ENCODE assay signal across 7 cellular contexts in the genomic region with DNA sequence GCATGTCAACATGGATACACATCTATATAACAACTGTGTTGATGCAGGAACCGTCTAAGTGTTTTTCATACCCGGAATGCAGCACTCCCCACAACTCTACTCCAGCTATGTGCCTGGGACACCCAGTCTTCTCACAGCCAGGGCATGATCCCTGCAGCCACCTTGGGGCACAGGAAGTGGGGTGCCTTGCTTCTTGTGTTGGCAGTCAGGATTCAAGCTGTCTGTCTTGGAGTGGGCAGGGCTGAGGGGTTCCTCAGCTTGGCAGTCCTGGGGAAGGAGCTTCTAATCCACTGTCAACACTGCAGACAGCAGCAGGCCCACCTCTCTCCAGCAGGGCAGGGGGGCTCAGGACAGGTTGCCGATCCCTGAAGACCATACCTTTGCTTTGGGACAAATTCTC. TPM values are rescaled to one million over a fixed set of nuclear protein-coding genes. Genes with fewer than 3 reads are reported as not detected.
"Had no signal": no experiment of that assay in that cellular context is flagged by ENCODE, and none has a peak within 500 bp of the region (broad histone marks: within the 10 kb centered on the region; RNA-seq: fewer than 3 reads in every experiment).

No MANE protein-coding gene starts in this region.

- DNase-seq: GM23248, GOT3, H9, HCEC 1CT, IMR-90 had no signal

- H3K4me3 Mint-ChIP-seq: H9 had no signal

- H3K4me1 Mint-ChIP-seq: H9 had no signal

- ATAC-seq: K562 had no signal

- H3K27ac ChIP-seq: GM23248 had no signal

- H3K4me3 ChIP-seq: GM23248, K562 had no signal

- H3K27ac Mint-ChIP-seq: H9 had no signal

RNA-seq across cellular contexts. Expression of a gene that starts 41.3 kb away (rescaled TPM):
- total RNA-seq: GM23248, H9, HT-29, IMR-90, K562 had no signal

RNA-seq across cellular contexts. Expression of a gene that starts 55.6 kb away (rescaled TPM):
- total RNA-seq: GM23248, H9, HT-29, IMR-90 had no signal
